8 cellular contexts compared by ENCODE assay signal in genomic region chr5:16465544-16466432, GRCh38. TPM values are rescaled to one million over a fixed set of nuclear protein-coding genes. Genes with fewer than 3 reads are reported as not detected.
DNase-seq lines count a peak whose midpoint lies in the region; ATAC-seq and TF ChIP-seq lines count a peak whose summit lies in the region.

Gene ZNF622, minus strand, starts transcription at chr5:16465800. Its CDS starts 135 bp downstream, at chr5:16465665.

- H3K4me1 ChIP-seq in mammary epithelial cell (ENCODE audit: insufficient read depth, low read length), result peaks cover 33% of the 10 kb centered on the region

- peaks cover 94% of the 10 kb centered on the region for H3K79me2 ChIP-seq in mammary epithelial cell (ENCODE audit: insufficient read depth, low read length)

- POLR2A ChIA-PET in AG04450 (lab: Yijun Ruan, JAX), result no interaction called here

- H3K27ac ChIP-seq in AG04450 (ENCODE audit: low read depth, low read length) (peak within 1 kb of the TSS; percentile 62), WERI-Rb-1 (peak within 1 kb of the TSS; percentile 76), mammary epithelial cell (ENCODE audit: insufficient read depth, low read depth, low read length) (peak within 1 kb of the TSS; percentile 83), skin epidermis (peak within 1 kb of the TSS; percentile 78 to 95 (median 88))

- CTCF ChIA-PET in AG04450 (lab: Charles Lee), result interaction anchor here (3.1 kb wide), 1 partner anchor 10 kb away, joined by 12 read pairs; no protein-coding TSS in a partner anchor
- CTCF ChIA-PET in mammary epithelial cell (lab: Charles Lee; ENCODE audit: low non-redundant PET), result no interaction called here

- DNase-seq in AG04450 (ENCODE audit: low read depth, low spot score), result peak; percentile 63
- DNase-seq in NCI-H2227 (lab: John Stamatoyannopoulos, UW; ENCODE audit: unreplicated experiment), result peak; percentile 93
- peak; percentile 96 for DNase-seq in WERI-Rb-1
- DNase-seq in mammary epithelial cell, result peak; percentile 89

- peaks cover 33% of the 10 kb centered on the region for H3K36me3 ChIP-seq in WERI-Rb-1
- H3K36me3 ChIP-seq in mammary epithelial cell (ENCODE audit: insufficient read depth, low read length), result peaks cover 25% of the 10 kb centered on the region

- H3K4me2 ChIP-seq in mammary epithelial cell (ENCODE audit: insufficient read depth, low read depth, low read length), result peak within 1 kb of the TSS; percentile 90

- H3K4me3 ChIP-seq in AG04450 (ENCODE audit: low read depth, low read length), result peak within 1 kb of the TSS; percentile 92
- H3K4me3 ChIP-seq in WERI-Rb-1 (ENCODE audit: low read depth, low read length), result peak within 1 kb of the TSS; percentile 71
- peak within 1 kb of the TSS; percentile 78 to 98 (median 87) for H3K4me3 ChIP-seq in mammary epithelial cell (replicated peaks in 1 of 3; ENCODE audit: insufficient read depth in 1 of 3, low read depth in 2 of 3, low read length in 3 of 3)
- H3K4me3 ChIP-seq in iPS-18c (ENCODE audit: insufficient read depth, low read depth, low read length), result peak within 1 kb of the TSS; percentile 77
- peak within 1 kb of the TSS; percentile 69 to 99 (median 89) for H3K4me3 ChIP-seq in skin epidermis

- no peaks in the 10 kb centered on the region for H3K27me3 ChIP-seq in AG04450 (ENCODE audit: control insufficient read depth, insufficient read depth, low read length)
- no peaks in the 10 kb centered on the region for H3K27me3 ChIP-seq in WERI-Rb-1 (ENCODE audit: insufficient read depth, low read depth, severe bottlenecking)
- no peaks in the 10 kb centered on the region for H3K27me3 ChIP-seq in mammary epithelial cell (ENCODE audit: insufficient read depth, low read length)

- BruUV-seq in mammary epithelial cell (replicated peaks; lab: Mats Ljungman, UMichigan), result no TSS peak

- WGBS in mammary epithelial cell (ENCODE audit: low coverage, missing lambda C conversion rate), result 2% methylated on average over 37 of the region's 75 CpGs

- peak within 1 kb of the TSS; percentile 98 for H2AFZ ChIP-seq in mammary epithelial cell (ENCODE audit: low read depth, low read length)

- H3K9me3 ChIP-seq in AG04450 (ENCODE audit: control insufficient read depth, insufficient read depth, low read length) (peaks cover 9% of the 10 kb centered on the region; the same call in 1 of the 2 replicates), WERI-Rb-1 (ENCODE audit: severe bottlenecking) (no peaks in the 10 kb centered on the region), mammary epithelial cell (replicated peaks; ENCODE audit: insufficient read depth, low read length) (no peaks in the 10 kb centered on the region), iPS-18c (ENCODE audit: control insufficient read depth, insufficient read depth, low read length) (no peaks in the 10 kb centered on the region)

- intact Hi-C loops in mammary epithelial cell (cut with micrococcal nuclease), result loop anchor here (2.0 kb wide), 4 partner anchors 27 to 201 kb away; no protein-coding TSS in a partner anchor

- in situ Hi-C loops in mammary epithelial cell (cut with MboI; ENCODE audit: low sequenced_read_pairs in 2 of 2), result loop anchor here in 1 of 2 donors (25.0 kb wide), 2 partner anchors 197 to 722 kb away; no protein-coding TSS in a partner anchor

- ATAC-seq in GM18909 (IDR thresholded peaks at IDR 0.05; ENCODE audit: poor library complexity, unreplicated experiment) (peak; percentile 91), HG03159 (IDR thresholded peaks at IDR 0.05; ENCODE audit: unreplicated experiment) (peak; percentile 79)

- no peaks in the 10 kb centered on the region for H4K20me1 ChIP-seq in mammary epithelial cell (ENCODE audit: insufficient read depth, low read length)

- dilution Hi-C loops in mammary epithelial cell (cut with HindIII; ENCODE audit: low sequenced_read_pairs), result no loop called here

- peak within 1 kb of the TSS; percentile 93 for H3K9ac ChIP-seq in mammary epithelial cell (ENCODE audit: insufficient read depth, low read length)

- TF ChIP-seq CTCF in AG04450 (IDR thresholded peaks at IDR 0.05; ENCODE audit: low read depth, low read length), result no peak
- TF ChIP-seq CTCF in WERI-Rb-1 (IDR thresholded peaks at IDR 0.05; ENCODE audit: low read depth, low read length), result no peak
- TF ChIP-seq CTCF in mammary epithelial cell (conservative IDR thresholded peaks at IDR 0.05 in 1 of 2, IDR thresholded peaks at IDR 0.05 in 1 of 2; ENCODE audit: extremely low read depth in 1 of 2, insufficient read depth in 1 of 2, low read depth in 1 of 2, low read length in 2 of 2), result no peak

RNA-seq across cellular contexts. Expression of gene ZNF622, which starts in this region (rescaled TPM):
- polyA plus RNA-seq in AG04450 (2011; rRNA removed) (19.8 and 21.5 TPM in 2 replicates), mammary epithelial cell (21.1 TPM)
- 15.4 and 15.5 TPM in 2 replicates for polyA minus RNA-seq in AG04450 (2011; rRNA and poly(A)+ RNA removed)
- 10 to 100 TPM; 32.2 to 32.3 TPM for total RNA-seq in mammary epithelial cell
- polyA minus RNA-seq in mammary epithelial cell, result 39.6 TPM

Comparison
In these comparisons a context has a peak if more than half of its experiments do, and no peak if none do; other contexts are left out.
1. Peak in every context shown above with its lines: DNase-seq, ATAC-seq, H3K4me3 ChIP-seq and H3K27ac ChIP-seq.